ENCODE assay signal across 1 cellular context in genomic region chr19:45305421-45305820, GRCh38.
TF ChIP-seq lines count a peak whose summit lies in the region.

No MANE protein-coding gene starts in this region.

TF ChIP-seq in SK-N-SH treated with all-trans-retinoic acid at 6 μM for 48 hours, 23 proteins besides CTCF, POLR2A, EP300 and RAD21 (continued from another document):
- TF ChIP-seq BACH2 (CRISPR knock-in tag; IDR thresholded peaks at IDR 0.05; ENCODE audit: borderline replicate concordance) (no peak), PATZ1 (CRISPR knock-in tag; IDR thresholded peaks at IDR 0.05; ENCODE audit: borderline replicate concordance) (no peak), TCF4 (CRISPR knock-in tag; IDR thresholded peaks at IDR 0.05; ENCODE audit: borderline replicate concordance) (no peak)
- TF ChIP-seq, protein P1, sequence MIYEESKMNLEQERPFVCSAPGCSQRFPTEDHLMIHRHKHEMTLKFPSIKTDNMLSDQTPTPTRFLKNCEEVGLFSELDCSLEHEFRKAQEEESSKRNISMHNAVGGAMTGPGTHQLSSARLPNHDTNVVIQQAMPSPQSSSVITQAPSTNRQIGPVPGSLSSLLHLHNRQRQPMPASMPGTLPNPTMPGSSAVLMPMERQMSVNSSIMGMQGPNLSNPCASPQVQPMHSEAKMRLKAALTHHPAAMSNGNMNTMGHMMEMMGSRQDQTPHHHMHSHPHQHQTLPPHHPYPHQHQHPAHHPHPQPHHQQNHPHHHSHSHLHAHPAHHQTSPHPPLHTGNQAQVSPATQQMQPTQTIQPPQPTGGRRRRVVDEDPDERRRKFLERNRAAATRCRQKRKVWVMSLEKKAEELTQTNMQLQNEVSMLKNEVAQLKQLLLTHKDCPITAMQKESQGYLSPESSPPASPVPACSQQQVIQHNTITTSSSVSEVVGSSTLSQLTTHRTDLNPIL (CRISPR knock-in tag; IDR thresholded peaks at IDR 0.05; ENCODE audit: low read depth) = no peak
